Comparison of ENCODE assay signal across 8 cellular contexts in the genomic region with DNA sequence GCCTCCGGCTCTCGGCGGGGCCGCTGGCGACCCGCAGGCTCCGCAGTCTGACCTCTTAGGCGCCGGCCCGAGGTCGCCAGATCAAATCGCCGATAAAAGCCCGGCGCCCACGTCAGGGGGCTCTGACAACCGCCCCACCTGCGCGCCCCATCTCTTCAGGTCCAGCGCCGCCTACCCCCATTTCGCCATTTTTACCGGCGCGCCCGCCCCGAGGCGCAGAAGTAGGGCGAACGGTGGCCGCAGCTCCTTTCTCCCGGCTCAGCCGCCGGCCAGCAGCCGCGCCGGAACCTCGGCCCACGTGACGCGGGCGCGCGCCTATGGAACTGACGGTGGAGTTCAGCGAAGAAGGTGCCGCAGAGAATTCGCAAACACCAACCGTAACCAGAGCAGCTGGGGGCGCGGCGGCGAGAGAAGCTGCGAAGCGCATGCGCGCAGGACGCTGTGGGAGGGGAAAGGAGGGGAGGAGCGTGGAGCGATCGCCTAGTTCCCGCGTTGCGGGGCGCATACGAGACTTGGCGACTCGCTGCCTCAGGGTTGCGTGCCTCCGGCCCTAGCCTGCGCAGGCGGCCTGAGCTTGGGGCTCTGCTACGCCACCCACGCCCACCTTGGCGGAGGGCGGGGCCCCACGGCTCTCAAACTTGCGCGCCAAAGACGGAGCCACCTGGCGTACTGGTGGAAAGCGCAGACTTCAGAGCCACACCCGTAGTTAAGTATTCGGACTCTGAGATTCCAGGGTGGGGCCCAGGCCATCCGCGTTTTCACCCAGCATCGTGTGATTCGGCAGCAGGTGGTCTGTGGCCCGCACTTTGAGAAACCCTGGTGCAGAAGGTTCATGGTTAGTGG. TPM values are rescaled to one million over a fixed set of nuclear protein-coding genes. Genes with fewer than 3 reads are reported as not detected.
A peak's percentile ranks its signal among the peaks of the same experiment; 100 is the strongest.
DNase-seq lines count a peak whose midpoint lies in the region; ATAC-seq and TF ChIP-seq lines count a peak whose summit lies in the region.

A gene with protein sequence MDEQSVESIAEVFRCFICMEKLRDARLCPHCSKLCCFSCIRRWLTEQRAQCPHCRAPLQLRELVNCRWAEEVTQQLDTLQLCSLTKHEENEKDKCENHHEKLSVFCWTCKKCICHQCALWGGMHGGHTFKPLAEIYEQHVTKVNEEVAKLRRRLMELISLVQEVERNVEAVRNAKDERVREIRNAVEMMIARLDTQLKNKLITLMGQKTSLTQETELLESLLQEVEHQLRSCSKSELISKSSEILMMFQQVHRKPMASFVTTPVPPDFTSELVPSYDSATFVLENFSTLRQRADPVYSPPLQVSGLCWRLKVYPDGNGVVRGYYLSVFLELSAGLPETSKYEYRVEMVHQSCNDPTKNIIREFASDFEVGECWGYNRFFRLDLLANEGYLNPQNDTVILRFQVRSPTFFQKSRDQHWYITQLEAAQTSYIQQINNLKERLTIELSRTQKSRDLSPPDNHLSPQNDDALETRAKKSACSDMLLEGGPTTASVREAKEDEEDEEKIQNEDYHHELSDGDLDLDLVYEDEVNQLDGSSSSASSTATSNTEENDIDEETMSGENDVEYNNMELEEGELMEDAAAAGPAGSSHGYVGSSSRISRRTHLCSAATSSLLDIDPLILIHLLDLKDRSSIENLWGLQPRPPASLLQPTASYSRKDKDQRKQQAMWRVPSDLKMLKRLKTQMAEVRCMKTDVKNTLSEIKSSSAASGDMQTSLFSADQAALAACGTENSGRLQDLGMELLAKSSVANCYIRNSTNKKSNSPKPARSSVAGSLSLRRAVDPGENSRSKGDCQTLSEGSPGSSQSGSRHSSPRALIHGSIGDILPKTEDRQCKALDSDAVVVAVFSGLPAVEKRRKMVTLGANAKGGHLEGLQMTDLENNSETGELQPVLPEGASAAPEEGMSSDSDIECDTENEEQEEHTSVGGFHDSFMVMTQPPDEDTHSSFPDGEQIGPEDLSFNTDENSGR (minus strand): TSS at position 418 of the 843 bp plus-strand sequence. CDS start 419 bp downstream, outside the sequence.

- H3K4me1 Mint-ChIP-seq in activated B cell treated with CpG ODN at 0.5 μM for 24 hours (peaks cover 28% of the 10 kb centered on the region), immature natural killer cell (peaks cover 24 to 47% of the 10 kb centered on the region in 2 donors)

- in situ Hi-C loops in GM18951 (cut with MboI; ENCODE audit: low sequenced_read_pairs, unreplicated experiment), result no loop called here

- TF ChIP-seq POLR2A in GM18951 (IDR thresholded peaks at IDR 0.05; ENCODE audit: extremely low read depth, insufficient read depth, insufficient read length) (peak; percentile 75), spleen (IDR thresholded peaks at IDR 0.05) (peak; percentile 6 to 84 (median 44))

- intact Hi-C loops in activated B cell treated with CpG ODN at 0.5 μM for 24 hours (cut with micrococcal nuclease), result loop anchor here (1.0 to 5.0 kb wide), 11 partner anchors 49 to 1570 kb away; a partner anchor contains a TSS
- intact Hi-C loops in spleen (cut with DNase I; ENCODE audit: low total_unique reads), result no loop called here

- H3K27ac ChIP-seq in caudate nucleus (ENCODE audit: low read depth, low read length) (peak within 1 kb of the TSS; percentile 79), spleen (peak within 1 kb of the TSS; percentile 85 to 96 (median 92))

- POLR2A ChIA-PET in activated B cell treated with CpG ODN at 0.5 μM for 24 hours (lab: Charles Lee), result interaction anchor here (0.6 to 2.3 kb wide), 6 partner anchors 17 to 1099 kb away, joined by 3 to 18 read pairs (median 4); a partner anchor contains a TSS

- 0% methylated on average over 43 to 89 of the region's 89 CpGs for WGBS in spleen, 5 donors

- TF ChIP-seq CTCF in AG09309 (IDR thresholded peaks at IDR 0.05; ENCODE audit: control insufficient read depth, insufficient read depth, low read depth, low read length, missing control alignments), result no peak
- no peak for TF ChIP-seq CTCF in activated B cell treated with CpG ODN at 0.5 μM for 24 hours (IDR thresholded peaks at IDR 0.05)
- TF ChIP-seq CTCF in spleen (IDR thresholded peaks at IDR 0.05 in 8 of 11, conservative IDR thresholded peaks at IDR 0.05 in 3 of 11), result peak in 7 of 11 experiments; percentile 6 to 62 (median 42)

- H3K36me3 ChIP-seq in spleen, result peaks cover 0 to 30% (median 5%) of the 10 kb centered on the region in 6 donors

- H3K27ac Mint-ChIP-seq in activated B cell treated with CpG ODN at 0.5 μM for 24 hours (peak within 1 kb of the TSS; percentile 82), immature natural killer cell (peak within 1 kb of the TSS; percentile 70 to 92 (median 85))

- H3K4me3 ChIP-seq in AG09309 (ENCODE audit: control insufficient read depth, low read depth, low read length), result peak within 1 kb of the TSS; percentile 95
- H3K4me3 ChIP-seq in spleen, result peak within 1 kb of the TSS; percentile 76 to 99 (median 90)

- H3K36me3 Mint-ChIP-seq in activated B cell treated with CpG ODN at 0.5 μM for 24 hours (ENCODE audit: low read depth) (peaks cover 26% of the 10 kb centered on the region), immature natural killer cell (no peaks in the 10 kb centered on the region)

- ATAC-seq in HG03196 (IDR thresholded peaks at IDR 0.05; ENCODE audit: unreplicated experiment) (peak; percentile 93), activated B cell treated with CpG ODN at 0.5 μM for 24 hours (ENCODE audit: low read depth) (peak; percentile 96)

- CTCF ChIA-PET in activated B cell treated with CpG ODN at 0.5 μM for 24 hours (lab: Charles Lee), result interaction anchor here (1.1 kb wide), 1 partner anchor 49 kb away, joined by 5 read pairs; a partner anchor contains a TSS

- no peaks in the 10 kb centered on the region for H3K27me3 ChIP-seq in spleen (replicated peaks in 1 of 7)

- H3K9me3 ChIP-seq in spleen, result no peaks in the 10 kb centered on the region

- peak; percentile 93 for DNase-seq in AG09309 (ENCODE audit: low read depth)
- peak; percentile 99 for DNase-seq in NCI-H345 (lab: John Stamatoyannopoulos, UW)
- peak; percentile 98 for DNase-seq in activated B cell treated with CpG ODN at 0.5 μM for 24 hours
- DNase-seq in caudate nucleus (lab: John Stamatoyannopoulos, UW), result peak; percentile 24 to 98 (median 92)
- DNase-seq in immature natural killer cell, result peak; percentile 99
- peak; percentile 100 for DNase-seq in spleen

- H3K4me3 Mint-ChIP-seq in activated B cell treated with CpG ODN at 0.5 μM for 24 hours (peak within 1 kb of the TSS; percentile 94), immature natural killer cell (peak within 1 kb of the TSS; percentile 91 to 94 (median 92))

- H3K4me1 ChIP-seq in spleen, result peaks cover 15 to 60% (median 28%) of the 10 kb centered on the region in 6 donors

- H3K9me3 Mint-ChIP-seq in activated B cell treated with CpG ODN at 0.5 μM for 24 hours (no peaks in the 10 kb centered on the region), immature natural killer cell (no peaks in the 10 kb centered on the region)

- H3K27me3 Mint-ChIP-seq in activated B cell treated with CpG ODN at 0.5 μM for 24 hours (no peaks in the 10 kb centered on the region), immature natural killer cell (ENCODE audit: low read depth in 3 of 3) (peaks cover 3 to 11% (median 6%) of the 10 kb centered on the region in 3 donors)

RNA-seq across cellular contexts. Expression of the gene that starts here (rescaled TPM):
- total RNA-seq in activated B cell treated with CpG ODN at 0.5 μM for 24 hours (16.4 and 17.3 TPM in 2 replicates), spleen (10 to 100 TPM; 15.7 to 28.1 (median 18.0) TPM)
- polyA plus RNA-seq in immature natural killer cell (10 to 100 TPM in 1 of 3 donors, 1 to 10 TPM in 2; 6.0 to 12.5 (median 7.1) TPM), spleen (1 to 10 TPM; 6.2 to 7.9 (median 7.3) TPM)

Comparison
In these comparisons a context has a peak if more than half of its experiments do, and no peak if none do; other contexts are left out.
1. Peak in every context shown above with its lines: DNase-seq, ATAC-seq, H3K4me3 ChIP-seq and H3K27ac ChIP-seq.
2. CTCF ChIP-seq: peak in spleen (7 of 11); none in AG09309 (single experiment) and activated B cell treated with CpG ODN at 0.5 μM for 24 hours (single experiment).